Comparison of ENCODE assay signal across 13 cellular contexts in the genomic region with DNA sequence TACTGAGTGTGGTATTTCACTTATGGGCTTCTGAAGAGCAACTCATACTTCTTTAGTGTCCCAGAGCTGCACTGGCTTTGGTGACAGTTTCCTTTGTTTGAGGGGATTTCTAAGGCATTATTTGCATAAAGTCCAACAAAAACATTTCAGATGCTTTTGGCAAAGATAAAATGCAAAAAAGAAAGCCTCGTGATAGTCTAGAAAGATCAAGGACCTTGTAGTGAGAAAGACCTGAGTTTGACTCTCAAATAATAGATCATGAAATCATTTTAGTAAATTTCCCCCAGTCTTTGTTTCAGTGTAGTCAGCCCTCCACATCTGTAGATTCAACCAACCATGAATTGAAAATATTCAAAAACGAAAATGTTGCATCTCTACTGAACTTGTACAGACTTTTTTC.
DNase-seq lines count a peak whose midpoint lies in the region; ATAC-seq and TF ChIP-seq lines count a peak whose summit lies in the region.
"Had no signal": no experiment of that assay in that cellular context is flagged by ENCODE, and none has a peak within 500 bp of the region (broad histone marks: within the 10 kb centered on the region; RNA-seq: fewer than 3 reads in every experiment).

No MANE protein-coding gene starts in this region.

- BruUV-seq in PC-3 (replicated peaks; lab: Mats Ljungman, UMichigan): no TSS peak

- peaks cover 11% of the 10 kb centered on the region for H3K9me3 Mint-ChIP-seq in glutamatergic neuron (ENCODE audit: unreplicated experiment)

- no peaks in the 10 kb centered on the region for H3K9me2 ChIP-seq in PC-3 (replicated peaks; ENCODE audit: low read length)

- no peak for DNase-seq in PC-3
- DNase-seq in vagina (ENCODE audit: extremely low spot score in 2 of 2): no peak
- DNase-seq in activated effector memory CD4-positive, alpha-beta T cell treated with Interleukin-2 at 50 U/mL for 16 hours: no peak
- DNase-seq in glutamatergic neuron: no peak
- DNase-seq: activated B cell treated with CpG ODN at 0.5 μM for 24 hours; adrenal gland; CD8-positive, alpha-beta memory T cell had no signal

- intact Hi-C loops in PC-3 (cut with micrococcal nuclease): loop anchor here (2.0 to 5.0 kb wide), 2 partner anchors 20 to 53 kb away; no protein-coding TSS in a partner anchor
- intact Hi-C loops in vagina (cut with DNase I): no loop called here

- no peaks in the 10 kb centered on the region for H3K9me3 ChIP-seq in PC-3 (ENCODE audit: low read length)
- no peaks in the 10 kb centered on the region for H3K9me3 ChIP-seq in vagina
- H3K9me3 ChIP-seq: adrenal gland, esophagus muscularis mucosa had no signal

- H3K36me3 Mint-ChIP-seq in glutamatergic neuron (ENCODE audit: unreplicated experiment): peaks cover 12% of the 10 kb centered on the region

- H3K27me3 ChIP-seq in PC-3 (ENCODE audit: low read length) (no peaks in the 10 kb centered on the region), vagina (no peaks in the 10 kb centered on the region)
- H3K27me3 ChIP-seq: adrenal gland, esophagus muscularis mucosa had no signal

- H3K27ac ChIP-seq in PC-3 (ENCODE audit: low read length) (peak overlapping the region; percentile 82), vagina (peak overlapping the region; percentile 55)
- H3K27ac ChIP-seq: adrenal gland, esophagus muscularis mucosa had no signal

- H2AFZ ChIP-seq in PC-3 (ENCODE audit: low read length): no peak overlapping the region

- peak overlapping the region; percentile 27; the same call in 1 of the 2 replicates for H3K4me2 ChIP-seq in PC-3 (ENCODE audit: low read length)

- H4K20me1 ChIP-seq in PC-3 (ENCODE audit: low read length): no peaks in the 10 kb centered on the region

- H3F3A ChIP-seq in PC-3 (ENCODE audit: low read length, unreplicated experiment): peaks cover 4% of the 10 kb centered on the region

- TF ChIP-seq CTCF in PC-3 (conservative IDR thresholded peaks at IDR 0.05; ENCODE audit: low read depth, low read length) (no peak), vagina (IDR thresholded peaks at IDR 0.05) (no peak), glutamatergic neuron (IDR thresholded peaks at IDR 0.05; ENCODE audit: partially characterized antibody, unreplicated experiment) (no peak)

- H3K4me1 ChIP-seq in PC-3 (ENCODE audit: insufficient read depth, low read length) (peaks cover 45% of the 10 kb centered on the region), vagina (peaks cover 67% of the 10 kb centered on the region)

- no peak overlapping the region for H3K9ac ChIP-seq in PC-3 (ENCODE audit: low read length)

- CTCF ChIA-PET in PC-3 (lab: Charles Lee): no interaction called here

- H3K4me3 ChIP-seq in PC-3 (ENCODE audit: low read length): no peak overlapping the region
- no peak overlapping the region for H3K4me3 ChIP-seq in vagina
- H3K4me3 ChIP-seq: adrenal gland, coronary artery, esophagus muscularis mucosa had no signal

- H3K36me3 ChIP-seq in PC-3 (ENCODE audit: low read depth, low read length) (no peaks in the 10 kb centered on the region), vagina (no peaks in the 10 kb centered on the region)
- H3K36me3 ChIP-seq: adrenal gland, esophagus muscularis mucosa had no signal

- ATAC-seq in GM18870 (IDR thresholded peaks at IDR 0.05; ENCODE audit: unreplicated experiment) (peak; percentile 44), HG02870 (IDR thresholded peaks at IDR 0.05; ENCODE audit: unreplicated experiment) (peak; percentile 54), PC-3 (no peak), HG03097 (IDR thresholded peaks at IDR 0.05; ENCODE audit: low FRiP score, unreplicated experiment) (no peak)

- H3K27ac Mint-ChIP-seq in glutamatergic neuron (ENCODE audit: unreplicated experiment): no peak overlapping the region
- H3K27ac Mint-ChIP-seq: activated B cell treated with CpG ODN at 0.5 μM for 24 hours; CD8-positive, alpha-beta memory T cell had no signal

- no peak overlapping the region for H3K4me3 Mint-ChIP-seq in glutamatergic neuron (ENCODE audit: unreplicated experiment)
- H3K4me3 Mint-ChIP-seq: activated B cell treated with CpG ODN at 0.5 μM for 24 hours; CD8-positive, alpha-beta memory T cell; neural crest cell had no signal

- POLR2A ChIA-PET in PC-3 (lab: Charles Lee; ENCODE audit: unreplicated experiment): no interaction called here

- peaks cover 4% of the 10 kb centered on the region for H3K27me3 Mint-ChIP-seq in glutamatergic neuron (ENCODE audit: unreplicated experiment)

- H3K79me2 ChIP-seq in PC-3 (ENCODE audit: low read length): peaks cover 41% of the 10 kb centered on the region

- no peak for TF ChIP-seq POLR2A in vagina (IDR thresholded peaks at IDR 0.05)

- peaks cover 25% of the 10 kb centered on the region for H3K4me1 Mint-ChIP-seq in glutamatergic neuron (ENCODE audit: low read depth, unreplicated experiment)

Comparison
In these comparisons a context has a peak if more than half of its experiments do, and no peak if none do; other contexts are left out.
1. ATAC-seq: peak in GM18870 (single experiment) and HG02870 (single experiment); none in PC-3 (single experiment) and HG03097 (single experiment).